Comparison of ENCODE assay signal across 20 cellular contexts in the genomic region with DNA sequence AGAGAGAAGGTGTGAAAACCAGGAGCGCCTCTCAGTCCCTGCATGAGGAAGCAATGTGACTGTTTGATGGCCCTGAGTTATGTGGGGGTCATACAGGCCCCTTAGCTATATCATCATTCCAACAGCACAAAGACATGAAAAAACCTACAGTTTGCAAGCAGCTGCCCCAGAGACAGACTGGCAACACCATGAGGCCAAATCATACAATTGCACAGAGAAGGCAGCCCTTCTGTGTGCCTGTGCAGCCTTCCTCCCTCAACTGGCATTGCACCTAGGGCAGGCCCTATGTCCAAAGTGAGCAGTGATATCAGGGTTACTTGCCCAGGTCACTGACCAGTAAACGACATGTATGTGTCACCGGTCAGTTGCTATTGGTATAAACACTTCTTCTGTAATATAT. TPM values are rescaled to one million over a fixed set of nuclear protein-coding genes. Genes with fewer than 3 reads are reported as not detected.
DNase-seq lines count a peak whose midpoint lies in the region; ATAC-seq, FAIRE-seq and TF ChIP-seq lines count a peak whose summit lies in the region.
"Had no signal": no experiment of that assay in that cellular context is flagged by ENCODE, and none has a peak within 500 bp of the region (broad histone marks: within the 10 kb centered on the region; RNA-seq: fewer than 3 reads in every experiment).

No MANE protein-coding gene starts in this region.

- H3K9ac ChIP-seq in trophoblast cell (ENCODE audit: low read length): no peak overlapping the region

- H3K79me1 ChIP-seq in trophoblast cell (ENCODE audit: low read length): no peaks in the 10 kb centered on the region

- H3K4me3 ChIP-seq in A549 (no peak overlapping the region), trophoblast cell (ENCODE audit: low read depth, low read length) (no peak overlapping the region)

- H3K4me2 ChIP-seq in A549 (no peak overlapping the region), trophoblast cell (ENCODE audit: low read length) (no peak overlapping the region)

- no peaks in the 10 kb centered on the region for H3K27me3 Mint-ChIP-seq in activated CD4-positive, alpha-beta T cell treated with anti-CD3 and anti-CD28 coated beads, Interleukin-2, amount 10 ng/mL, durations not matched to agents 24 days and 14 days
- peaks cover 3% of the 10 kb centered on the region for H3K27me3 Mint-ChIP-seq in activated CD4-positive, alpha-beta T cell treated with anti-CD3 and anti-CD28 coated beads for 36 hours
- H3K27me3 Mint-ChIP-seq in chondrocyte (ENCODE audit: low read depth): no peaks in the 10 kb centered on the region

- peak overlapping the region; percentile 0 for H3K23ac ChIP-seq in trophoblast cell (ENCODE audit: low read length)

- CTCF ChIA-PET in activated CD4-positive, alpha-beta T cell treated with anti-CD3 and anti-CD28 coated beads for 36 hours (lab: Charles Lee): no interaction called here
- CTCF ChIA-PET in A549 (lab: Yijun Ruan, JAX): no interaction called here

- H3K4me1 Mint-ChIP-seq in activated CD4-positive, alpha-beta T cell treated with anti-CD3 and anti-CD28 coated beads, Interleukin-2, amount 10 ng/mL, durations not matched to agents 24 days and 14 days: no peaks in the 10 kb centered on the region
- no peaks in the 10 kb centered on the region for H3K4me1 Mint-ChIP-seq in activated CD4-positive, alpha-beta T cell treated with anti-CD3 and anti-CD28 coated beads for 36 hours
- peaks cover 10% of the 10 kb centered on the region for H3K4me1 Mint-ChIP-seq in chondrocyte (ENCODE audit: low read depth)

- peaks cover 4% of the 10 kb centered on the region; the same call in 1 of the 3 replicates for H3K9me3 ChIP-seq in A549
- peaks cover 9% of the 10 kb centered on the region for H3K9me3 ChIP-seq in trophoblast cell (ENCODE audit: insufficient read depth, low read depth, low read length)

- H2BK12ac ChIP-seq in trophoblast cell (ENCODE audit: low read length): no peak overlapping the region

- POLR2A ChIA-PET in activated CD4-positive, alpha-beta T cell treated with anti-CD3 and anti-CD28 coated beads for 36 hours (lab: Charles Lee): no interaction called here
- POLR2A ChIA-PET in A549 (lab: Yijun Ruan, JAX): interaction anchor here (2.1 kb wide), 1 partner anchor 10 kb away, joined by 10 read pairs; no protein-coding TSS in a partner anchor

- no peak overlapping the region for H3K18ac ChIP-seq in trophoblast cell (ENCODE audit: low read length)

- WGBS in A549 (ENCODE audit: missing lambda C conversion rate): 81% methylated on average over 3 of the region's 3 CpGs
- WGBS in trophoblast cell (ENCODE audit: extremely low coverage, insufficient coverage, insufficient read length): no CpG with 5 or more reads among the region's 3 CpGs

- no peaks in the 10 kb centered on the region for H3K79me2 ChIP-seq in trophoblast cell (ENCODE audit: control insufficient read depth, insufficient read depth, low read length, poor library complexity)

- no peak overlapping the region for H3K4me3 Mint-ChIP-seq in activated CD4-positive, alpha-beta T cell treated with anti-CD3 and anti-CD28 coated beads, Interleukin-2, amount 10 ng/mL, durations not matched to agents 24 days and 14 days
- no peak overlapping the region for H3K4me3 Mint-ChIP-seq in activated CD4-positive, alpha-beta T cell treated with anti-CD3 and anti-CD28 coated beads for 36 hours
- H3K4me3 Mint-ChIP-seq in chondrocyte (ENCODE audit: unreplicated experiment): no peak overlapping the region
- H3K4me3 Mint-ChIP-seq: CD8-positive, alpha-beta T cell had no signal

- no peaks in the 10 kb centered on the region for H3K36me3 Mint-ChIP-seq in activated CD4-positive, alpha-beta T cell treated with anti-CD3 and anti-CD28 coated beads, Interleukin-2, amount 10 ng/mL, durations not matched to agents 24 days and 14 days (ENCODE audit: low read depth)
- H3K36me3 Mint-ChIP-seq in activated CD4-positive, alpha-beta T cell treated with anti-CD3 and anti-CD28 coated beads for 36 hours (ENCODE audit: low read depth): no peaks in the 10 kb centered on the region
- H3K36me3 Mint-ChIP-seq in chondrocyte (ENCODE audit: low read depth): no peaks in the 10 kb centered on the region
- H3K36me3 Mint-ChIP-seq: CD8-positive, alpha-beta T cell had no signal

- no peak for ATAC-seq in activated CD4-positive, alpha-beta T cell treated with anti-CD3 and anti-CD28 coated beads for 36 hours
- no peak for ATAC-seq in A549
- ATAC-seq: CD8-positive, alpha-beta T cell had no signal

- H4K8ac ChIP-seq in trophoblast cell (ENCODE audit: low read depth, low read length): no peak overlapping the region

- no peak for FAIRE-seq in A549 (lab: Jason Lieb, UNC)
- FAIRE-seq: H54 had no signal

- TF ChIP-seq RAD21 in A549 (conservative IDR thresholded peaks at IDR 0.05 in 1 of 2, IDR thresholded peaks at IDR 0.05 in 1 of 2): no peak

- H3K27ac ChIP-seq in A549: peak overlapping the region; percentile 82 to 86
- H3K27ac ChIP-seq in trophoblast cell (ENCODE audit: low read depth, low read length): no peak overlapping the region
- H3K27ac ChIP-seq: 22Rv1 had no signal

- H3K4ac ChIP-seq in trophoblast cell (ENCODE audit: low read depth, low read length): no peak overlapping the region

- no peaks in the 10 kb centered on the region for H3K36me3 ChIP-seq in trophoblast cell (ENCODE audit: control insufficient read depth in 1 of 2, insufficient read depth in 2 of 2, low read length in 2 of 2)

- no peak overlapping the region for H2BK5ac ChIP-seq in trophoblast cell (ENCODE audit: low read depth, low read length, poor library complexity)

- no peak overlapping the region for H2AK5ac ChIP-seq in trophoblast cell (ENCODE audit: low read length)

- intact Hi-C loops in activated CD4-positive, alpha-beta T cell treated with anti-CD3 and anti-CD28 coated beads, Interleukin-2, amount 10 ng/mL, durations not matched to agents 24 days and 14 days (cut with micrococcal nuclease): no loop called here
- intact Hi-C loops in activated CD4-positive, alpha-beta T cell treated with anti-CD3 and anti-CD28 coated beads for 36 hours (cut with DNase I, micrococcal nuclease): no loop called here

- H3K14ac ChIP-seq in trophoblast cell (ENCODE audit: low read length): no peak overlapping the region

- no peaks in the 10 kb centered on the region for H3K27me3 ChIP-seq in trophoblast cell (ENCODE audit: insufficient read depth, low read length)

- DNase-seq in activated CD4-positive, alpha-beta T cell treated with anti-CD3 and anti-CD28 coated beads, Interleukin-2, amount 10 ng/mL, durations not matched to agents 24 days and 14 days: peak; percentile 37
- DNase-seq in activated CD4-positive, alpha-beta T cell treated with anti-CD3 and anti-CD28 coated beads for 36 hours: no peak
- DNase-seq in A549 (ENCODE audit: low read depth in 1 of 2, low spot score in 1 of 2): no peak
- DNase-seq in chondrocyte (ENCODE audit: low spot score): peak; percentile 59
- no peak for DNase-seq in trophoblast cell
- no peak for DNase-seq in midbrain (lab: John Stamatoyannopoulos, UW)
- DNase-seq in Kasumi-1 (lab: John Stamatoyannopoulos, UW): no peak
- DNase-seq in foreskin melanocyte: no peak
- DNase-seq: MV-4-11; NCI-H1417 treated with DMSO at 0.1 percent for 48 hours; NCI-H2029; NCI-H2171; NCI-H446; NK-92 treated with Interleukin-12 subunit alpha and Interleukin-12 subunit beta, amount 100 ng/mL, for 24 hours; RPMI8226 had no signal

- H2BK120ac ChIP-seq in trophoblast cell (ENCODE audit: insufficient read depth, low read length, poor library complexity): no peak overlapping the region

- H2AFZ ChIP-seq in trophoblast cell (ENCODE audit: insufficient read depth, low read length, poor library complexity): no peak overlapping the region

- TF ChIP-seq EP300 in A549 (IDR thresholded peaks at IDR 0.05): no peak

- TF ChIP-seq POLR2A in A549 (IDR thresholded peaks at IDR 0.05; ENCODE audit: low read length): no peak

- no peak overlapping the region for H4K91ac ChIP-seq in trophoblast cell (ENCODE audit: low read depth, low read length)

- no peaks in the 10 kb centered on the region for H3K9me3 Mint-ChIP-seq in activated CD4-positive, alpha-beta T cell treated with anti-CD3 and anti-CD28 coated beads, Interleukin-2, amount 10 ng/mL, durations not matched to agents 24 days and 14 days
- no peaks in the 10 kb centered on the region for H3K9me3 Mint-ChIP-seq in activated CD4-positive, alpha-beta T cell treated with anti-CD3 and anti-CD28 coated beads for 36 hours (ENCODE audit: low read depth)
- H3K9me3 Mint-ChIP-seq in chondrocyte (ENCODE audit: low read depth): no peaks in the 10 kb centered on the region
- H3K9me3 Mint-ChIP-seq: CD8-positive, alpha-beta T cell had no signal

- no peak overlapping the region for H4K12ac ChIP-seq in trophoblast cell (ENCODE audit: low read depth, low read length)

- peaks cover 35% of the 10 kb centered on the region for H3K4me1 ChIP-seq in A549
- peaks cover 0 to 2% of the 10 kb centered on the region in 2 experiments for H3K4me1 ChIP-seq in trophoblast cell (ENCODE audit: control insufficient read depth in 1 of 2, insufficient read depth in 2 of 2, low read length in 2 of 2)

- H3K27ac Mint-ChIP-seq in activated CD4-positive, alpha-beta T cell treated with anti-CD3 and anti-CD28 coated beads, Interleukin-2, amount 10 ng/mL, durations not matched to agents 24 days and 14 days: no peak overlapping the region
- H3K27ac Mint-ChIP-seq in activated CD4-positive, alpha-beta T cell treated with anti-CD3 and anti-CD28 coated beads for 36 hours: no peak overlapping the region
- no peak overlapping the region for H3K27ac Mint-ChIP-seq in chondrocyte (ENCODE audit: unreplicated experiment)
- H3K27ac Mint-ChIP-seq: CD8-positive, alpha-beta T cell had no signal

- no peak for TF ChIP-seq CTCF in A549 (IDR thresholded peaks at IDR 0.05)
- TF ChIP-seq CTCF in chondrocyte (IDR thresholded peaks at IDR 0.05): no peak

RNA-seq across cellular contexts. Expression of gene GPRIN2, which starts 41.6 kb away (rescaled TPM):
- not detected in 2 replicates for total RNA-seq in activated CD4-positive, alpha-beta T cell treated with anti-CD3 and anti-CD28 coated beads, Interleukin-2, amount 10 ng/mL, durations not matched to agents 24 days and 14 days
- total RNA-seq in activated CD4-positive, alpha-beta T cell treated with anti-CD3 and anti-CD28 coated beads for 36 hours: not detected
- polyA plus RNA-seq in A549 (2011; rRNA removed) (8.8 and 9.4 TPM in 2 replicates), A549 (2017; fragmentation: RNase III; extraction: RNeasy Plus Mini Kit Qiagen cat#74134 plus additional on column Dnase treatment) (25.8 to 29.9 TPM (median 28.6 TPM) in 3 replicates)
- polyA plus RNA-seq in A549 (2012; cell fraction: cytosol; rRNA removed): 17.3 and 29.5 TPM in 2 replicates
- 62.0 and 88.1 TPM in 2 replicates for polyA plus RNA-seq in A549 (2012; cell fraction: nucleus; rRNA removed)
- polyA minus RNA-seq in A549 (2011; rRNA and poly(A)+ RNA removed): 14.3 and 17.6 TPM in 2 replicates
- 5.4 to 12.3 TPM (median 5.7 TPM) in 3 replicates for total RNA-seq in chondrocyte
- 0.27 and 0.39 TPM in 2 replicates for polyA plus RNA-seq in trophoblast cell (2013)
- total RNA-seq: CD8-positive, alpha-beta T cell; HT1080; OCI-LY7 had no signal

RNA-seq across cellular contexts. Expression of gene NPY4R, which starts 49.1 kb away (rescaled TPM):
- not detected in 2 replicates for total RNA-seq in activated CD4-positive, alpha-beta T cell treated with anti-CD3 and anti-CD28 coated beads, Interleukin-2, amount 10 ng/mL, durations not matched to agents 24 days and 14 days
- not detected for total RNA-seq in activated CD4-positive, alpha-beta T cell treated with anti-CD3 and anti-CD28 coated beads for 36 hours
- polyA plus RNA-seq in A549 (2011; rRNA removed): 92.3 and 155 TPM in 2 replicates
- 184 and 202 TPM in 2 replicates for polyA plus RNA-seq in A549 (2012; cell fraction: cytosol; rRNA removed)
- polyA plus RNA-seq in A549 (2012; cell fraction: nucleus; rRNA removed): 317 and 331 TPM in 2 replicates
- polyA plus RNA-seq in A549 (2017; fragmentation: RNase III; extraction: RNeasy Plus Mini Kit Qiagen cat#74134 plus additional on column Dnase treatment): 71.6 to 79.6 TPM (median 76.1 TPM) in 3 replicates
- polyA minus RNA-seq in A549 (2011; rRNA and poly(A)+ RNA removed): 433 and 504 TPM in 2 replicates
- total RNA-seq in chondrocyte: 0.30 to 0.53 TPM in 2 of 3 replicates, not detected in the other
- polyA plus RNA-seq in trophoblast cell (2013): 0.16 and 0.19 TPM in 2 replicates
- total RNA-seq: CD8-positive, alpha-beta T cell; HT1080; OCI-LY7 had no signal

Comparison
In these comparisons a context has a peak if more than half of its experiments do, and no peak if none do; other contexts are left out.
1. DNase-seq: peak in activated CD4-positive, alpha-beta T cell treated with anti-CD3 and anti-CD28 coated beads, Interleukin-2, amount 10 ng/mL, durations not matched to agents 24 days and 14 days (single experiment) and chondrocyte (single experiment); none in activated CD4-positive, alpha-beta T cell treated with anti-CD3 and anti-CD28 coated beads for 36 hours (single experiment), A549 (0 of 2), trophoblast cell (0 of 2), midbrain (single experiment), Kasumi-1 (0 of 2) and foreskin melanocyte (single experiment).